Comparison of ENCODE assay signal across 8 cellular contexts in genomic region chr10:22308390-22308789, GRCh38. TPM values are rescaled to one million over a fixed set of nuclear protein-coding genes. Genes with fewer than 3 reads are reported as not detected.
A peak's percentile ranks its signal among the peaks of the same experiment; 100 is the strongest.
DNase-seq lines count a peak whose midpoint lies in the region; ATAC-seq and TF ChIP-seq lines count a peak whose summit lies in the region.

No MANE protein-coding gene starts in this region.

- 89 to 95% methylated on average over 2 of the region's 2 CpGs for WGBS in lower leg skin, 2 donors

- ATAC-seq in HG02870 (IDR thresholded peaks at IDR 0.05; ENCODE audit: unreplicated experiment), result peak; percentile 99

- TF ChIP-seq CTCF in lower leg skin (IDR thresholded peaks at IDR 0.05) (no peak), coronary artery (IDR thresholded peaks at IDR 0.05) (no peak)

- intact Hi-C loops in lower leg skin (cut with DNase I; ENCODE audit: low total_unique reads), result no loop called here

- no peak overlapping the region for H3K27ac ChIP-seq in coronary artery

- DNase-seq in stimulated activated CD4-positive, alpha-beta T cell treated with anti-CD3 and anti-CD28 coated beads, Interleukin-1b, Interleukin-23, amount 100 ng/mL, for 48 hours, result peak; percentile 47
- DNase-seq in stimulated activated CD4-positive, alpha-beta T cell treated with anti-CD3 and anti-CD28 coated beads, Interleukin-2, amount 100 ng/mL, for 48 hours, result no peak
- DNase-seq in RKO (ENCODE audit: low spot score), result peak; percentile 89
- peak; percentile 53 for DNase-seq in stromal cell of bone marrow (ENCODE audit: low read depth)
- no peak for DNase-seq in lower leg skin (ENCODE audit: low spot score in 2 of 2)
- no peak for DNase-seq in NCI-H748 (lab: John Stamatoyannopoulos, UW; ENCODE audit: unreplicated experiment)
- DNase-seq in coronary artery (ENCODE audit: low spot score), result no peak

- no peak for TF ChIP-seq POLR2A in lower leg skin (IDR thresholded peaks at IDR 0.05)

- H3K4me3 ChIP-seq in lower leg skin (ENCODE audit: low read depth, poor library complexity, severe bottlenecking), result no peak overlapping the region
- no peak overlapping the region for H3K4me3 ChIP-seq in coronary artery

RNA-seq across cellular contexts. Expression of gene COMMD3, which starts 7.8 kb away (rescaled TPM):
- 100 to 1,000 TPM in 1 of 4 donors, 10 to 100 TPM in 3; 34.5 to 113 (median 51.9) TPM for total RNA-seq in lower leg skin

RNA-seq across cellular contexts. Expression of gene BMI1, which starts 12.5 kb away (rescaled TPM):
- total RNA-seq in lower leg skin, result 10 to 100 TPM; 16.7 to 37.6 (median 28.3) TPM

RNA-seq across cellular contexts. Expression of gene SPAG6, which starts 36.9 kb away (rescaled TPM):
- under 1 TPM in 2 of 4 donors, not detected in 2; 0.64 to 0.75 TPM for total RNA-seq in lower leg skin

Comparison
In these comparisons a context has a peak if more than half of its experiments do, and no peak if none do; other contexts are left out.
1. DNase-seq: peak in stimulated activated CD4-positive, alpha-beta T cell treated with anti-CD3 and anti-CD28 coated beads, Interleukin-1b, Interleukin-23, amount 100 ng/mL, for 48 hours (single experiment), RKO (single experiment) and stromal cell of bone marrow (single experiment); none in stimulated activated CD4-positive, alpha-beta T cell treated with anti-CD3 and anti-CD28 coated beads, Interleukin-2, amount 100 ng/mL, for 48 hours (0 of 2), lower leg skin (0 of 2), NCI-H748 (single experiment) and coronary artery (single experiment).